Comparison of ENCODE assay signal across 14 cellular contexts in genomic region chr18:2312440-2312839, GRCh38.
DNase-seq lines count a peak whose midpoint lies in the region; ATAC-seq and TF ChIP-seq lines count a peak whose summit lies in the region.
"Had no signal": no experiment of that assay in that cellular context is flagged by ENCODE, and none has a peak within 500 bp of the region (broad histone marks: within the 10 kb centered on the region; RNA-seq: fewer than 3 reads in every experiment).

No MANE protein-coding gene starts in this region.

- no peak overlapping the region for H3K27ac ChIP-seq in SK-N-SH (ENCODE audit: low read depth in 2 of 2, low read length in 1 of 2)
- no peak overlapping the region for H3K27ac ChIP-seq in prostate gland
- H3K27ac ChIP-seq: 22Rv1, SJSA1 had no signal

- no peak for TF ChIP-seq POLR2A in prostate gland (IDR thresholded peaks at IDR 0.05)

- ATAC-seq in SK-N-SH treated with all-trans-retinoic acid at 6 μM for 48 hours (no peak), HG02759 (IDR thresholded peaks at IDR 0.05; ENCODE audit: unreplicated experiment) (peak; percentile 69), HG03558 (IDR thresholded peaks at IDR 0.05; ENCODE audit: extremely low read depth, unreplicated experiment) (peak; percentile 63), T-helper 17 cell (no peak)
- ATAC-seq: stimulated activated effector memory CD8-positive, alpha-beta T cell treated with anti-CD3 and anti-CD28 coated beads, Interleukin-12 subunit alpha, Interleukin-12 subunit beta, amount 100 ng/mL, for 72 hours had no signal

- H3K4me1 ChIP-seq in SK-N-SH (ENCODE audit: control insufficient read depth in 1 of 2, insufficient read depth in 2 of 2, low read depth in 1 of 2, low read length in 1 of 2): no peaks in the 10 kb centered on the region
- H3K4me1 ChIP-seq in prostate gland (replicated peaks): no peaks in the 10 kb centered on the region
- H3K4me1 ChIP-seq: SJSA1 had no signal

- H3K27ac Mint-ChIP-seq in T-helper 17 cell: no peak overlapping the region
- no peak overlapping the region for H3K27ac Mint-ChIP-seq in activated naive CD4-positive, alpha-beta T cell treated with anti-CD3 and anti-CD28 coated beads, Interleukin-2, amount 10 ng/mL, durations not matched to agents 7 days and 5 days
- H3K27ac Mint-ChIP-seq: stimulated activated effector memory CD8-positive, alpha-beta T cell treated with anti-CD3 and anti-CD28 coated beads, Interleukin-12 subunit alpha, Interleukin-12 subunit beta, amount 100 ng/mL, for 72 hours had no signal

- H3K79me2 ChIP-seq in SK-N-SH (ENCODE audit: insufficient read depth): no peaks in the 10 kb centered on the region

- H3K4me1 Mint-ChIP-seq in T-helper 17 cell: peaks cover 5% of the 10 kb centered on the region
- H3K4me1 Mint-ChIP-seq in activated naive CD4-positive, alpha-beta T cell treated with anti-CD3 and anti-CD28 coated beads, Interleukin-2, amount 10 ng/mL, durations not matched to agents 7 days and 5 days: no peaks in the 10 kb centered on the region
- H3K4me1 Mint-ChIP-seq: stimulated activated effector memory CD8-positive, alpha-beta T cell treated with anti-CD3 and anti-CD28 coated beads, Interleukin-12 subunit alpha, Interleukin-12 subunit beta, amount 100 ng/mL, for 72 hours had no signal

- H3K27me3 ChIP-seq in SK-N-SH (ENCODE audit: insufficient read depth) (no peaks in the 10 kb centered on the region), prostate gland (replicated peaks; ENCODE audit: insufficient read depth) (no peaks in the 10 kb centered on the region)
- H3K27me3 ChIP-seq: SJSA1 had no signal

- POLR2A ChIA-PET in SK-N-SH (lab: Yijun Ruan, JAX): no interaction called here

- no peak overlapping the region for H3K9ac ChIP-seq in SK-N-SH

- 0 out of 2 replicates have a peak overlapping the region, but pooled peaks have one; percentile 42 for H2AFZ ChIP-seq in SK-N-SH (ENCODE audit: low read depth)

- H3K9me3 Mint-ChIP-seq in activated naive CD4-positive, alpha-beta T cell treated with anti-CD3 and anti-CD28 coated beads, Interleukin-2, amount 10 ng/mL, durations not matched to agents 7 days and 5 days: no peaks in the 10 kb centered on the region
- H3K9me3 Mint-ChIP-seq: stimulated activated effector memory CD8-positive, alpha-beta T cell treated with anti-CD3 and anti-CD28 coated beads, Interleukin-12 subunit alpha, Interleukin-12 subunit beta, amount 100 ng/mL, for 72 hours had no signal

- no peak overlapping the region for H3K4me2 ChIP-seq in SK-N-SH

- H3K4me3 ChIP-seq in SK-N-SH (ENCODE audit: low read depth in 2 of 2, low read length in 1 of 2) (no peak overlapping the region), prostate gland (no peak overlapping the region)
- H3K4me3 ChIP-seq: lung, SJSA1 had no signal

- H3K9me3 ChIP-seq in SK-N-SH (no peaks in the 10 kb centered on the region), prostate gland (no peaks in the 10 kb centered on the region), T-helper 17 cell (ENCODE audit: control insufficient read depth, low read length, poor library complexity, severe bottlenecking) (no peaks in the 10 kb centered on the region)
- H3K9me3 ChIP-seq: SJSA1 had no signal

- no peaks in the 10 kb centered on the region for H3K36me3 Mint-ChIP-seq in T-helper 17 cell (ENCODE audit: low read depth)
- no peaks in the 10 kb centered on the region for H3K36me3 Mint-ChIP-seq in activated naive CD4-positive, alpha-beta T cell treated with anti-CD3 and anti-CD28 coated beads, Interleukin-2, amount 10 ng/mL, durations not matched to agents 7 days and 5 days
- H3K36me3 Mint-ChIP-seq: stimulated activated effector memory CD8-positive, alpha-beta T cell treated with anti-CD3 and anti-CD28 coated beads, Interleukin-12 subunit alpha, Interleukin-12 subunit beta, amount 100 ng/mL, for 72 hours had no signal

- CTCF ChIA-PET in SK-N-SH (lab: Yijun Ruan, JAX): no interaction called here
- CTCF ChIA-PET in activated naive CD4-positive, alpha-beta T cell treated with anti-CD3 and anti-CD28 coated beads, Interleukin-2, amount 10 ng/mL, durations not matched to agents 7 days and 5 days (lab: Charles Lee): no interaction called here

- H3K4me3 Mint-ChIP-seq in T-helper 17 cell: no peak overlapping the region
- no peak overlapping the region for H3K4me3 Mint-ChIP-seq in activated naive CD4-positive, alpha-beta T cell treated with anti-CD3 and anti-CD28 coated beads, Interleukin-2, amount 10 ng/mL, durations not matched to agents 7 days and 5 days
- H3K4me3 Mint-ChIP-seq: stimulated activated effector memory CD8-positive, alpha-beta T cell treated with anti-CD3 and anti-CD28 coated beads, Interleukin-12 subunit alpha, Interleukin-12 subunit beta, amount 100 ng/mL, for 72 hours had no signal

- no peaks in the 10 kb centered on the region for H3K9me2 ChIP-seq in SK-N-SH

- intact Hi-C loops in prostate gland (cut with DNase I): no loop called here

- DNase-seq in SK-N-SH: no peak
- no peak for DNase-seq in stimulated activated naive CD4-positive, alpha-beta T cell (lab: John Stamatoyannopoulos, UW)
- DNase-seq in prostate gland (ENCODE audit: low spot score): no peak
- no peak for DNase-seq in T-helper 17 cell
- DNase-seq in activated naive CD4-positive, alpha-beta T cell treated with anti-CD3 and anti-CD28 coated beads, Interleukin-2, amount 10 ng/mL, durations not matched to agents 7 days and 5 days: no peak
- DNase-seq: activated CD4-positive, alpha-beta T cell treated with anti-CD3 and anti-CD28 coated beads for 4 hours; NCI-H446 treated with DMSO at 0.1 percent for 48 hours had no signal

- no peaks in the 10 kb centered on the region for H3F3A ChIP-seq in SK-N-SH (replicated peaks; ENCODE audit: insufficient read depth)

- no peak for TF ChIP-seq RAD21 in SK-N-SH (IDR thresholded peaks at IDR 0.05; ENCODE audit: low read length)

- no peaks in the 10 kb centered on the region for H4K20me1 ChIP-seq in SK-N-SH (ENCODE audit: insufficient read depth)

- H3K36me3 ChIP-seq in SK-N-SH (replicated peaks in 1 of 2; ENCODE audit: control insufficient read depth in 1 of 2, insufficient read depth in 2 of 2, low read length in 1 of 2) (no peaks in the 10 kb centered on the region), prostate gland (no peaks in the 10 kb centered on the region)
- H3K36me3 ChIP-seq: SJSA1 had no signal

- peaks cover 76% of the 10 kb centered on the region for H3K27me3 Mint-ChIP-seq in T-helper 17 cell
- H3K27me3 Mint-ChIP-seq in activated naive CD4-positive, alpha-beta T cell treated with anti-CD3 and anti-CD28 coated beads, Interleukin-2, amount 10 ng/mL, durations not matched to agents 7 days and 5 days: peaks cover 3% of the 10 kb centered on the region

- whole genome bisulfite sequencing in SK-N-SH (ENCODE audit: low lambda C conversion rate): 36% methylated on average over 4 of the region's 4 CpGs
- 57% methylated on average over 4 of the region's 4 CpGs for WGBS in prostate gland

- TF ChIP-seq EP300 in SK-N-SH (IDR thresholded peaks at IDR 0.05; ENCODE audit: borderline replicate concordance in 1 of 2, low read depth in 1 of 2, low read length in 1 of 2): no peak

- TF ChIP-seq CTCF in SK-N-SH (IDR thresholded peaks at IDR 0.05): no peak
- no peak for TF ChIP-seq CTCF in prostate gland (IDR thresholded peaks at IDR 0.05)

TF ChIP-seq in SK-N-SH, 30 proteins besides CTCF, POLR2A, EP300 and RAD21 (continues in another document):
- no peak for TF ChIP-seq PBX3 (IDR thresholded peaks at IDR 0.05)

TF ChIP-seq in SK-N-SH treated with all-trans-retinoic acid at 6 μM for 48 hours, 23 proteins besides CTCF, POLR2A, EP300 and RAD21 (continues in another document):
- TF ChIP-seq ARNTL (CRISPR knock-in tag; IDR thresholded peaks at IDR 0.05; ENCODE audit: borderline replicate concordance, low read depth) (no peak), ZNF8 (CRISPR knock-in tag; IDR thresholded peaks at IDR 0.05) (no peak), GLIS3 (CRISPR knock-in tag; IDR thresholded peaks at IDR 0.05) (no peak), CREB5 (CRISPR knock-in tag; IDR thresholded peaks at IDR 0.05; ENCODE audit: low read depth) (no peak), TOX (CRISPR knock-in tag; IDR thresholded peaks at IDR 0.05; ENCODE audit: borderline replicate concordance) (no peak), PATZ1 (CRISPR knock-in tag; IDR thresholded peaks at IDR 0.05; ENCODE audit: borderline replicate concordance) (no peak), PPARA (CRISPR knock-in tag; IDR thresholded peaks at IDR 0.05; ENCODE audit: borderline replicate concordance) (no peak), OSR1 (CRISPR knock-in tag; IDR thresholded peaks at IDR 0.05) (no peak), ZC3H10 (CRISPR knock-in tag; IDR thresholded peaks at IDR 0.05) (no peak)

Comparison
In these comparisons a context has a peak if more than half of its experiments do, and no peak if none do; other contexts are left out.
1. ATAC-seq: peak in HG02759 (single experiment) and HG03558 (single experiment); none in SK-N-SH treated with all-trans-retinoic acid at 6 μM for 48 hours (single experiment) and T-helper 17 cell (single experiment).